ENCODE assay signal across 9 cellular contexts in the genomic region with DNA sequence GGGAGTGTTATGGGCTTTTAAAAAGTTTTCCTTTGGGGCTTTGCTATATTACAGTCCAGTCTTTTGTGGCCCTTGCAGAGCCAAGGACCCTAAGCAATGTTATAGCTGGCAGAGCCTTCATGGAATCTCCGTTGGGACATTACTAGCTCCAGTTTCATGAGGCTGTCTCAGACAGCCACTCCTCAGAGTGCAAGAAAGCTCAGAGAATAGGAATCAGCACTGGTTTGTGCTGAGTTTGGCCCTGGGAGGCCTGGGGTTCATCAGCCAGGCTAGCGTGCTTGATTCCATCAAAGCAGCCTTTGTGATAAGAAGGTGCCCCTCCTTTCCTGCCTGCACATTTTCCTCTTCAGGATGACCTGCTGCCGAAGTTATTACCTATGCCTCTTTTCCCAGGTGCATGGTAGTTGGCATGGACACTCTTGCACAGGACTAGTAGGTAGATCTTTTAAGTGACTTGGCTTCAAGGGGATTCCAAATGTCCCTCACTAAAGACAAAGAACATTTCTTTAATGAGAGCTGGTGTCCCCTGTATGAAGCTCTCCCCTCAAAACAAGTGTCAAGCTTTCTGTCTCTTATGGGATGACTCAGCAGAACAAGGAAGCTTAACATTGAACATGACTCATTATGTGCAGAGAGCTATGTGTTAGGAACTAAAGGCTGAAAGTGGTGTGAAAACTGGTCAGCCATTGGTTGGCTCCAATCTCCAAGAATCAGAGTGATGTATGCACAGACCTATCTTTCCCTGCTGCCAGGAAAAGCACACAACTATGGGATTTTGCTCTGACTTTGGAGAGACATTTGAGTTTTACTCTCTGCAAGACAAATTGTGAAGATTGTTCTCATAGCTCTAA.
DNase-seq lines count a peak whose midpoint lies in the region; TF ChIP-seq lines count a peak whose summit lies in the region.
"Had no signal": no experiment of that assay in that cellular context is flagged by ENCODE, and none has a peak within 500 bp of the region (broad histone marks: within the 10 kb centered on the region; RNA-seq: fewer than 3 reads in every experiment).

No MANE protein-coding gene starts in this region.

- no peak overlapping the region for H3K4me3 ChIP-seq in fibroblast of villous mesenchyme (ENCODE audit: low read depth, low read length)

- no peak for TF ChIP-seq CTCF in fibroblast of villous mesenchyme (IDR thresholded peaks at IDR 0.05; ENCODE audit: insufficient read depth, low read depth, low read length)

- no peak overlapping the region for H3K27ac ChIP-seq in substantia nigra (ENCODE audit: low read depth, low read length, poor library complexity, severe bottlenecking)

- DNase-seq in AG20443 (ENCODE audit: low spot score) (peak; percentile 56), H4 (ENCODE audit: low spot score) (peak; percentile 89), NCI-H460 (ENCODE audit: extremely low read depth, low read depth) (peak; percentile 79), fibroblast of villous mesenchyme (ENCODE audit: low read depth) (peak; percentile 79), substantia nigra (lab: John Stamatoyannopoulos, UW) (no peak), DMS 273 (lab: John Stamatoyannopoulos, UW; ENCODE audit: unreplicated experiment) (no peak), head of caudate nucleus (no peak), cerebellar nuclear complex (lab: John Stamatoyannopoulos, UW) (no peak)
- DNase-seq: midbrain had no signal

- intact Hi-C loops in head of caudate nucleus (cut with DNase I) = no loop called here

Comparison
In these comparisons a context has a peak if more than half of its experiments do, and no peak if none do; other contexts are left out.
1. DNase-seq: peak in AG20443 (single experiment), H4 (single experiment), NCI-H460 (single experiment) and fibroblast of villous mesenchyme (single experiment); none in substantia nigra (0 of 49), DMS 273 (single experiment), head of caudate nucleus (0 of 42) and cerebellar nuclear complex (0 of 2).